Comparison of ENCODE assay signal across 19 cellular contexts in the genomic region with DNA sequence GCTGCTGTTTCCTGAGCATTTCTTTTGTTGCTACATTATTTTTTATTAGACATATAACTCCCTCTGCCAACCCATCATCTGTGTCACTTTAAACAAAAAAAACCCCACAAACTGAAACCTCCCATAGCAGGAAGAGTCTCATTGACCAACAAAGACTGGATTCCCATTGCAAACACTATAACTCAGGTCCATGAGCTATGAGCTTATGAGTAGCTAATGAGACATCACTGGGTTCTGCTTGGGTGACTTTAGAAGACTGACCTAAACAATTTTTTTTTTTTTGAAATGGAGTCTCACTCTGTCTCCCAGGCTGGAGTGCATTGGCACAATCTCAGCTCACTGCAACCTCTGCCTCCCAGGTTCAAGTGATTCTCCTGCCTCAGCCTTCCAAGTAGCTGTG.
DNase-seq lines count a peak whose midpoint lies in the region; ATAC-seq, FAIRE-seq and TF ChIP-seq lines count a peak whose summit lies in the region.
"Had no signal": no experiment of that assay in that cellular context is flagged by ENCODE, and none has a peak within 500 bp of the region (broad histone marks: within the 10 kb centered on the region; RNA-seq: fewer than 3 reads in every experiment).

No MANE protein-coding gene starts in this region.

- H3K27ac Mint-ChIP-seq in CD8-positive, alpha-beta memory T cell, result no peak overlapping the region
- H3K27ac Mint-ChIP-seq: CD14-positive monocyte; CD8-positive, alpha-beta T cell had no signal

- H3K4me1 ChIP-seq in right atrium auricular region, result no peaks in the 10 kb centered on the region
- H3K4me1 ChIP-seq in CD8-positive, alpha-beta memory T cell (ENCODE audit: insufficient read depth, low read length), result no peaks in the 10 kb centered on the region
- H3K4me1 ChIP-seq: A549, BLaER1, HAP-1 had no signal

- H3K9me3 Mint-ChIP-seq in CD8-positive, alpha-beta memory T cell, result no peaks in the 10 kb centered on the region
- H3K9me3 Mint-ChIP-seq: CD8-positive, alpha-beta T cell had no signal

- peak; percentile 57 for ATAC-seq in esophagus mucosa
- ATAC-seq: A549; CD8-positive, alpha-beta T cell had no signal

- no peak for TF ChIP-seq CTCF in right atrium auricular region (IDR thresholded peaks at IDR 0.05)

- no peaks in the 10 kb centered on the region for H3K9me3 ChIP-seq in right atrium auricular region
- no peaks in the 10 kb centered on the region for H3K9me3 ChIP-seq in CD8-positive, alpha-beta memory T cell (ENCODE audit: low read length)
- H3K9me3 ChIP-seq: A549, HAP-1 had no signal

- peaks cover 11 to 25% (median 13%) of the 10 kb centered on the region in 3 donors for H3K4me1 Mint-ChIP-seq in CD8-positive, alpha-beta memory T cell
- H3K4me1 Mint-ChIP-seq: CD14-positive monocyte had no signal

- H3K4me3 ChIP-seq in right atrium auricular region, result no peak overlapping the region
- H3K4me3 ChIP-seq in CD8-positive, alpha-beta memory T cell (ENCODE audit: low read length), result no peak overlapping the region
- H3K4me3 ChIP-seq: A549, BLaER1, GM23248, HAP-1 had no signal

- peaks cover 13 to 33% (median 19%) of the 10 kb centered on the region in 3 donors for H3K36me3 Mint-ChIP-seq in CD8-positive, alpha-beta memory T cell
- H3K36me3 Mint-ChIP-seq: CD14-positive monocyte had no signal

- FAIRE-seq in RCC 7860 (lab: Jason Lieb, UNC), result peak; percentile 97
- FAIRE-seq: A549, D721Med, G401.6, GM12891 had no signal

- DNase-seq in ACHN (peak; percentile 54), RCC 7860 (ENCODE audit: low spot score) (peak; percentile 89), renal cortical epithelial cell (ENCODE audit: low read depth) (peak; percentile 89), pons (ENCODE audit: low spot score) (no peak), right atrium auricular region (ENCODE audit: low spot score) (no peak)
- no peak for DNase-seq in CD8-positive, alpha-beta memory T cell
- DNase-seq: CD8-positive, alpha-beta T cell; COR-L47; GM23248 had no signal

- H3K4me3 Mint-ChIP-seq in CD8-positive, alpha-beta memory T cell, result no peak overlapping the region
- H3K4me3 Mint-ChIP-seq: CD14-positive monocyte; CD8-positive, alpha-beta T cell had no signal

- in situ Hi-C loops in ACHN (cut with HindIII; ENCODE audit: low pct_ligation_motif_present, low pct_unique_long_range_greater_than_20kb, low sequenced_read_pairs), result no loop called here

- H3K27ac ChIP-seq in right atrium auricular region, result no peak overlapping the region
- no peak overlapping the region for H3K27ac ChIP-seq in CD8-positive, alpha-beta memory T cell (ENCODE audit: low read depth, low read length)
- H3K27ac ChIP-seq: 22Rv1, A549, BLaER1, GM23248, HL-60 had no signal

- no peaks in the 10 kb centered on the region for H3K27me3 Mint-ChIP-seq in CD8-positive, alpha-beta memory T cell

- POLR2A ChIA-PET in CD8-positive, alpha-beta memory T cell (lab: Charles Lee), result no interaction called here

- H3K27me3 ChIP-seq in right atrium auricular region, result no peaks in the 10 kb centered on the region
- no peaks in the 10 kb centered on the region for H3K27me3 ChIP-seq in CD8-positive, alpha-beta memory T cell (ENCODE audit: insufficient read depth, low read length, poor library complexity, severe bottlenecking)
- H3K27me3 ChIP-seq: BLaER1 had no signal

- CTCF ChIA-PET in CD8-positive, alpha-beta memory T cell (lab: Charles Lee), result interaction anchor here (0.7 kb wide), 1 partner anchor 11 kb away, joined by 3 read pairs; no protein-coding TSS in a partner anchor

- H3K36me3 ChIP-seq in right atrium auricular region, result no peaks in the 10 kb centered on the region
- H3K36me3 ChIP-seq in CD8-positive, alpha-beta memory T cell (ENCODE audit: insufficient read depth, low read length), result no peaks in the 10 kb centered on the region
- H3K36me3 ChIP-seq: BLaER1, HAP-1 had no signal

Comparison
In these comparisons a context has a peak if more than half of its experiments do, and no peak if none do; other contexts are left out.
1. DNase-seq: peak in ACHN (single experiment), RCC 7860 (single experiment) and renal cortical epithelial cell (single experiment); none in pons (single experiment), right atrium auricular region (single experiment) and CD8-positive, alpha-beta memory T cell (0 of 5).